Comparison of ENCODE assay signal across 1 cellular context in genomic region chr14:59483819-59484610, GRCh38.
TF ChIP-seq lines count a peak whose summit lies in the region.

JKAMP (plus strand) TSS chr14:59484517; CDS start chr14:59484590, 73 bp downstream.
L3HYPDH (minus strand) TSS chr14:59484408; CDS start chr14:59484316, 92 bp downstream.

TF ChIP-seq in HepG2, 621 proteins besides CTCF, POLR2A, EP300 and RAD21 (continued from another document and continues in another):
- TF ChIP-seq GABPA (IDR thresholded peaks at IDR 0.05; ENCODE audit: low read depth, low read length): peak; percentile 63
- peak; percentile 84 for TF ChIP-seq GABPA (CRISPR knock-in tag; IDR thresholded peaks at IDR 0.05; ENCODE audit: low read depth)
- peak; percentile 65; the same call in 1 of the 2 replicates for TF ChIP-seq ETV5 (CRISPR knock-in tag; IDR thresholded peaks at IDR 0.05; ENCODE audit: borderline replicate concordance)
- no peak for TF ChIP-seq NR3C1 (CRISPR knock-in tag; IDR thresholded peaks at IDR 0.05)
- TF ChIP-seq ZNF562 (CRISPR knock-in tag; IDR thresholded peaks at IDR 0.05; ENCODE audit: borderline replicate concordance): no peak
- no peak; the same call in 1 of the 2 replicates for TF ChIP-seq FLYWCH1 (CRISPR knock-in tag; IDR thresholded peaks at IDR 0.05)
- 0 out of 2 replicates have a peak, but pooled peaks have one; percentile 65 for TF ChIP-seq ZNF530 (CRISPR knock-in tag; IDR thresholded peaks at IDR 0.05; ENCODE audit: low read depth)
- TF ChIP-seq, protein P1, sequence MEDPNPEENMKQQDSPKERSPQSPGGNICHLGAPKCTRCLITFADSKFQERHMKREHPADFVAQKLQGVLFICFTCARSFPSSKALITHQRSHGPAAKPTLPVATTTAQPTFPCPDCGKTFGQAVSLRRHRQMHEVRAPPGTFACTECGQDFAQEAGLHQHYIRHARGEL (CRISPR knock-in tag; IDR thresholded peaks at IDR 0.05): peak; percentile 79
- 0 out of 2 replicates have a peak, but pooled peaks have one; percentile 53 for TF ChIP-seq POLR2AphosphoS2 (IDR thresholded peaks at IDR 0.05; ENCODE audit: low read depth, low read length)
- TF ChIP-seq POLR2G (IDR thresholded peaks at IDR 0.05; ENCODE audit: low read depth, low read length): peak; percentile 89
- no peak for TF ChIP-seq ZSCAN29 (CRISPR knock-in tag; conservative IDR thresholded peaks at IDR 0.05)
- TF ChIP-seq HNRNPK (IDR thresholded peaks at IDR 0.05; ENCODE audit: low read depth, low read length, poor library complexity, severe bottlenecking): no peak
- peak; percentile 76 for TF ChIP-seq HDAC2 (CRISPR knock-in tag; IDR thresholded peaks at IDR 0.05)
- TF ChIP-seq ZNF674 (CRISPR knock-in tag; IDR thresholded peaks at IDR 0.05; ENCODE audit: low read depth): no peak; the same call in 1 of the 2 replicates
- TF ChIP-seq ZHX1 (CRISPR knock-in tag; IDR thresholded peaks at IDR 0.05; ENCODE audit: low read depth): peak; percentile 89
- peak; percentile 96; the same call in 1 of the 2 replicates for TF ChIP-seq ZNF274 (CRISPR knock-in tag; IDR thresholded peaks at IDR 0.05)
- TF ChIP-seq GLI4 (CRISPR knock-in tag; IDR thresholded peaks at IDR 0.05; ENCODE audit: borderline replicate concordance): peak; percentile 97; the same call in 1 of the 2 replicates
- no peak for TF ChIP-seq SMC3 (IDR thresholded peaks at IDR 0.05; ENCODE audit: low read length)
- TF ChIP-seq ATF1 (CRISPR knock-in tag; IDR thresholded peaks at IDR 0.05): no peak
- 0 out of 2 replicates have a peak, but pooled peaks have one; percentile 76 for TF ChIP-seq ZNF850 (CRISPR knock-in tag; conservative IDR thresholded peaks at IDR 0.05)
- peak; percentile 91 for TF ChIP-seq RFX1 (IDR thresholded peaks at IDR 0.05)
- TF ChIP-seq, protein P2, sequence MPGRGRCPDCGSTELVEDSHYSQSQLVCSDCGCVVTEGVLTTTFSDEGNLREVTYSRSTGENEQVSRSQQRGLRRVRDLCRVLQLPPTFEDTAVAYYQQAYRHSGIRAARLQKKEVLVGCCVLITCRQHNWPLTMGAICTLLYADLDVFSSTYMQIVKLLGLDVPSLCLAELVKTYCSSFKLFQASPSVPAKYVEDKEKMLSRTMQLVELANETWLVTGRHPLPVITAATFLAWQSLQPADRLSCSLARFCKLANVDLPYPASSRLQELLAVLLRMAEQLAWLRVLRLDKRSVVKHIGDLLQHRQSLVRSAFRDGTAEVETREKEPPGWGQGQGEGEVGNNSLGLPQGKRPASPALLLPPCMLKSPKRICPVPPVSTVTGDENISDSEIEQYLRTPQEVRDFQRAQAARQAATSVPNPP (CRISPR knock-in tag; IDR thresholded peaks at IDR 0.05): peak; percentile 69; the same call in 1 of the 2 replicates
- TF ChIP-seq, protein P3, sequence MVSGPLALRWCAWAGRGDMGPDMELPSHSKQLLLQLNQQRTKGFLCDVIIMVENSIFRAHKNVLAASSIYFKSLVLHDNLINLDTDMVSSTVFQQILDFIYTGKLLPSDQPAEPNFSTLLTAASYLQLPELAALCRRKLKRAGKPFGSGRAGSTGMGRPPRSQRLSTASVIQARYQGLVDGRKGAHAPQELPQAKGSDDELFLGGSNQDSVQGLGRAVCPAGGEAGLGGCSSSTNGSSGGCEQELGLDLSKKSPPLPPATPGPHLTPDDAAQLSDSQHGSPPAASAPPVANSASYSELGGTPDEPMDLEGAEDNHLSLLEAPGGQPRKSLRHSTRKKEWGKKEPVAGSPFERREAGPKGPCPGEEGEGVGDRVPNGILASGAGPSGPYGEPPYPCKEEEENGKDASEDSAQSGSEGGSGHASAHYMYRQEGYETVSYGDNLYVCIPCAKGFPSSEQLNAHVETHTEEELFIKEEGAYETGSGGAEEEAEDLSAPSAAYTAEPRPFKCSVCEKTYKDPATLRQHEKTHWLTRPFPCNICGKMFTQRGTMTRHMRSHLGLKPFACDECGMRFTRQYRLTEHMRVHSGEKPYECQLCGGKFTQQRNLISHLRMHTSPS (CRISPR knock-in tag; IDR thresholded peaks at IDR 0.05; ENCODE audit: low read depth): peak; percentile 80
- TF ChIP-seq TGIF2 (CRISPR knock-in tag; IDR thresholded peaks at IDR 0.05): peak; percentile 54
- TF ChIP-seq, protein P4, sequence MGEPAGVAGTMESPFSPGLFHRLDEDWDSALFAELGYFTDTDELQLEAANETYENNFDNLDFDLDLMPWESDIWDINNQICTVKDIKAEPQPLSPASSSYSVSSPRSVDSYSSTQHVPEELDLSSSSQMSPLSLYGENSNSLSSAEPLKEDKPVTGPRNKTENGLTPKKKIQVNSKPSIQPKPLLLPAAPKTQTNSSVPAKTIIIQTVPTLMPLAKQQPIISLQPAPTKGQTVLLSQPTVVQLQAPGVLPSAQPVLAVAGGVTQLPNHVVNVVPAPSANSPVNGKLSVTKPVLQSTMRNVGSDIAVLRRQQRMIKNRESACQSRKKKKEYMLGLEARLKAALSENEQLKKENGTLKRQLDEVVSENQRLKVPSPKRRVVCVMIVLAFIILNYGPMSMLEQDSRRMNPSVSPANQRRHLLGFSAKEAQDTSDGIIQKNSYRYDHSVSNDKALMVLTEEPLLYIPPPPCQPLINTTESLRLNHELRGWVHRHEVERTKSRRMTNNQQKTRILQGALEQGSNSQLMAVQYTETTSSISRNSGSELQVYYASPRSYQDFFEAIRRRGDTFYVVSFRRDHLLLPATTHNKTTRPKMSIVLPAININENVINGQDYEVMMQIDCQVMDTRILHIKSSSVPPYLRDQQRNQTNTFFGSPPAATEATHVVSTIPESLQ (CRISPR knock-in tag; conservative IDR thresholded peaks at IDR 0.05): no peak; the same call in 1 of the 2 replicates
- peak; percentile 72; the same call in 1 of the 2 replicates for TF ChIP-seq ZSCAN25 (CRISPR knock-in tag; IDR thresholded peaks at IDR 0.05)
- TF ChIP-seq KDM5B (CRISPR knock-in tag; IDR thresholded peaks at IDR 0.05; ENCODE audit: borderline replicate concordance): peak; percentile 99
- TF ChIP-seq ZNF746 (CRISPR knock-in tag; IDR thresholded peaks at IDR 0.05): peak; percentile 75
- TF ChIP-seq TCF7L2 (IDR thresholded peaks at IDR 0.05; ENCODE audit: low read depth, low read length): no peak
- TF ChIP-seq MED13 (CRISPR knock-in tag; IDR thresholded peaks at IDR 0.05): peak; percentile 81
- TF ChIP-seq, protein P5, sequence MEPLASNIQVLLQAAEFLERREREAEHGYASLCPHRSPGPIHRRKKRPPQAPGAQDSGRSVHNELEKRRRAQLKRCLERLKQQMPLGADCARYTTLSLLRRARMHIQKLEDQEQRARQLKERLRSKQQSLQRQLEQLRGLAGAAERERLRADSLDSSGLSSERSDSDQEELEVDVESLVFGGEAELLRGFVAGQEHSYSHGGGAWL (CRISPR knock-in tag; IDR thresholded peaks at IDR 0.05): peak; percentile 98
- peak; percentile 99 for TF ChIP-seq ZNF501 (CRISPR knock-in tag; IDR thresholded peaks at IDR 0.05)
- TF ChIP-seq HNF4G (IDR thresholded peaks at IDR 0.05; ENCODE audit: borderline replicate concordance, low read depth, low read length): peak; percentile 26; the same call in 1 of the 2 replicates
- TF ChIP-seq HNF4G (CRISPR knock-in tag; IDR thresholded peaks at IDR 0.05; ENCODE audit: borderline replicate concordance, low read depth): no peak
- TF ChIP-seq NKX3-1 (CRISPR knock-in tag; IDR thresholded peaks at IDR 0.05): peak; percentile 98
- no peak for TF ChIP-seq CHD4 (IDR thresholded peaks at IDR 0.05; ENCODE audit: borderline replicate concordance, low read length)
- peak; percentile 97 for TF ChIP-seq ZNF749 (CRISPR knock-in tag; IDR thresholded peaks at IDR 0.05; ENCODE audit: borderline replicate concordance)
- TF ChIP-seq HHEX (CRISPR knock-in tag; IDR thresholded peaks at IDR 0.05): no peak
- 0 out of 2 replicates have a peak, but pooled peaks have one; percentile 8 for TF ChIP-seq HNF1A (IDR thresholded peaks at IDR 0.05; ENCODE audit: low read depth)
- peak; percentile 76 for TF ChIP-seq HNF1A (CRISPR knock-in tag; IDR thresholded peaks at IDR 0.05; ENCODE audit: borderline replicate concordance)
- TF ChIP-seq ZNF10 (CRISPR knock-in tag; IDR thresholded peaks at IDR 0.05; ENCODE audit: borderline replicate concordance, low read depth): no peak
- peak; percentile 97 for TF ChIP-seq TIGD3 (CRISPR knock-in tag; IDR thresholded peaks at IDR 0.05; ENCODE audit: borderline replicate concordance)
- TF ChIP-seq ZNF574 (CRISPR knock-in tag; IDR thresholded peaks at IDR 0.05): peak; percentile 82; the same call in 1 of the 2 replicates
- peak; percentile 65 for TF ChIP-seq ZNF629 (CRISPR knock-in tag; conservative IDR thresholded peaks at IDR 0.05)
- peak; percentile 86; the same call in 1 of the 2 replicates for TF ChIP-seq ZNF441 (CRISPR knock-in tag; IDR thresholded peaks at IDR 0.05; ENCODE audit: borderline replicate concordance)
- TF ChIP-seq ARHGAP35 (CRISPR knock-in tag; IDR thresholded peaks at IDR 0.05; ENCODE audit: borderline replicate concordance): peak; percentile 83; the same call in 1 of the 2 replicates
- no peak; the same call in 1 of the 2 replicates for TF ChIP-seq ZNF296 (CRISPR knock-in tag; conservative IDR thresholded peaks at IDR 0.05)
- TF ChIP-seq ZNF772 (CRISPR knock-in tag; IDR thresholded peaks at IDR 0.05): peak; percentile 87; the same call in 1 of the 2 replicates
- TF ChIP-seq JUND (CRISPR knock-in tag; IDR thresholded peaks at IDR 0.05): peak; percentile 34; the same call in 1 of the 2 replicates
- TF ChIP-seq PPARG (CRISPR knock-in tag; conservative IDR thresholded peaks at IDR 0.05): 0 out of 2 replicates have a peak, but pooled peaks have one; percentile 7
- no peak for TF ChIP-seq SRF (IDR thresholded peaks at IDR 0.05; ENCODE audit: low read depth, low read length)
